22 cellular contexts compared by ENCODE assay signal in genomic region chr2:145025382-145025781, GRCh38.
DNase-seq lines count a peak whose midpoint lies in the region; FAIRE-seq and TF ChIP-seq lines count a peak whose summit lies in the region.
"Had no signal": no experiment of that assay in that cellular context is flagged by ENCODE, and none has a peak within 500 bp of the region (broad histone marks: within the 10 kb centered on the region; RNA-seq: fewer than 3 reads in every experiment).

No MANE protein-coding gene starts in this region.

- no peaks in the 10 kb centered on the region for H3K36me3 ChIP-seq in kidney (ENCODE audit: control insufficient read depth in 1 of 2, insufficient read depth in 2 of 2, low read length in 2 of 2)
- H3K36me3 ChIP-seq: BLaER1 treated with 17β-estradiol and CSF1 and Interleukin-3, amounts not matched to agents 10 nM and 100 nM had no signal

- no peak overlapping the region for H3K9ac ChIP-seq in kidney (ENCODE audit: low read length in 2 of 2)
- H3K9ac ChIP-seq: BLaER1 treated with 17β-estradiol and CSF1 and Interleukin-3, amounts not matched to agents 10 nM and 100 nM had no signal

- FAIRE-seq in kidney (lab: Jason Lieb, UNC), result no peak
- FAIRE-seq: GM12892, GM18507, H54 had no signal

- H3K4me1 ChIP-seq in kidney (ENCODE audit: control insufficient read depth in 1 of 2, insufficient read depth in 1 of 2, low read depth in 1 of 2, low read length in 2 of 2), result peaks cover 0 to 2% of the 10 kb centered on the region in 2 donors

- no peaks in the 10 kb centered on the region for H3K9me3 ChIP-seq in kidney (ENCODE audit: control insufficient read depth in 1 of 2, low read length in 2 of 2)
- H3K9me3 ChIP-seq: BLaER1 treated with 17β-estradiol and CSF1 and Interleukin-3, amounts not matched to agents 10 nM and 100 nM had no signal

- no peak overlapping the region for H3K27ac ChIP-seq in kidney (ENCODE audit: low read depth in 2 of 2, low read length in 2 of 2)
- H3K27ac ChIP-seq: BLaER1 treated with 17β-estradiol and CSF1 and Interleukin-3, amounts not matched to agents 10 nM and 100 nM; HL-60 had no signal

- TF ChIP-seq CTCF in kidney (IDR thresholded peaks at IDR 0.05; ENCODE audit: borderline replicate concordance, extremely low read depth, insufficient read depth), result no peak

- peak; percentile 30 for DNase-seq in EH (ENCODE audit: low read depth)
- DNase-seq in SK-MEL-5 (ENCODE audit: low read depth, low spot score), result peak; percentile 24
- DNase-seq in kidney, result no peak
- DNase-seq in pons (ENCODE audit: low spot score), result peak; percentile 62
- no peak for DNase-seq in NCI-H446 (lab: John Stamatoyannopoulos, UW)
- DNase-seq in NCI-H2107 treated with DMSO at 0.1 percent for 48 hours (lab: John Stamatoyannopoulos, UW; ENCODE audit: unreplicated experiment), result no peak
- no peak for DNase-seq in NCI-H2227 (lab: John Stamatoyannopoulos, UW; ENCODE audit: unreplicated experiment)
- no peak for DNase-seq in NCI-H2196 (lab: John Stamatoyannopoulos, UW; ENCODE audit: unreplicated experiment)
- DNase-seq: 8988T; CD8-positive, alpha-beta T cell; COR-L47; DMS 273 treated with DMSO at 0.1 percent for 48 hours; DMS53; DND-41; GDM1; HCEC 1CT had no signal

- in situ Hi-C loops in SK-MEL-5 (cut with HindIII; ENCODE audit: low pct_unique_long_range_greater_than_20kb, low sequenced_read_pairs), result loop anchor here (5.0 kb wide), 1 partner anchor 83 kb away; no protein-coding TSS in a partner anchor

- H3K4me3 ChIP-seq in kidney (ENCODE audit: low read length in 2 of 2), result peak overlapping the region; percentile 2 to 21
- H3K4me3 ChIP-seq: BLaER1 treated with 17β-estradiol and CSF1 and Interleukin-3, amounts not matched to agents 10 nM and 100 nM; GM23338 had no signal

- intact Hi-C loops in kidney (cut with DNase I), result no loop called here

Comparison
In these comparisons a context has a peak if more than half of its experiments do, and no peak if none do; other contexts are left out.
1. DNase-seq: peak in EH (single experiment), SK-MEL-5 (single experiment) and pons (single experiment); none in kidney (single experiment), NCI-H446 (0 of 2), NCI-H2107 treated with DMSO at 0.1 percent for 48 hours (single experiment), NCI-H2227 (single experiment) and NCI-H2196 (single experiment).